Comparison of ENCODE assay signal across 12 cellular contexts in genomic region chr15:78048410-78048946, GRCh38. TPM values are rescaled to one million over a fixed set of nuclear protein-coding genes. Genes with fewer than 3 reads are reported as not detected.
A peak's percentile ranks its signal among the peaks of the same experiment; 100 is the strongest.
DNase-seq lines count a peak whose midpoint lies in the region; ATAC-seq and TF ChIP-seq lines count a peak whose summit lies in the region.
"Had no signal": no experiment of that assay in that cellular context is flagged by ENCODE, and none has a peak within 500 bp of the region (broad histone marks: within the 10 kb centered on the region; RNA-seq: fewer than 3 reads in every experiment).

No MANE protein-coding gene starts in this region.

- TF ChIP-seq CTCF in Peyer's patch (IDR thresholded peaks at IDR 0.05) (no peak), osteoblast (IDR thresholded peaks at IDR 0.05; ENCODE audit: extremely low read depth, low read depth, low read length) (no peak)

- H3K4me3 ChIP-seq in Peyer's patch: no peak overlapping the region
- H3K4me3 ChIP-seq in esophagus (ENCODE audit: low read depth in 1 of 2, low read length in 2 of 2): no peak overlapping the region
- no peak overlapping the region for H3K4me3 ChIP-seq in osteoblast (ENCODE audit: insufficient read depth, low read length)
- H3K4me3 ChIP-seq: K562 had no signal

- no peak for ATAC-seq in GM21825 (IDR thresholded peaks at IDR 0.05; ENCODE audit: unreplicated experiment)
- ATAC-seq: K562 had no signal

- WGBS in esophagus, 2 donors: 58 to 66% methylated on average over 8 of the region's 8 CpGs

- H3K9me3 ChIP-seq in Peyer's patch (no peaks in the 10 kb centered on the region), esophagus (ENCODE audit: control insufficient read depth in 2 of 2, insufficient read depth in 1 of 2, low read depth in 1 of 2, low read length in 1 of 2) (no peaks in the 10 kb centered on the region), osteoblast (ENCODE audit: low read depth, low read length) (no peaks in the 10 kb centered on the region)
- H3K9me3 ChIP-seq: BE2C had no signal

- H3K27me3 ChIP-seq in Peyer's patch (no peaks in the 10 kb centered on the region), esophagus (ENCODE audit: control insufficient read depth in 1 of 2, insufficient read depth in 2 of 2, low read length in 2 of 2) (no peaks in the 10 kb centered on the region), osteoblast (ENCODE audit: insufficient read depth, low read length) (no peaks in the 10 kb centered on the region)
- H3K27me3 ChIP-seq: BE2C had no signal

- peak overlapping the region; percentile 64 to 71 (median 68) for H3K27ac ChIP-seq in Peyer's patch
- peak overlapping the region; percentile 22 to 40 for H3K27ac ChIP-seq in esophagus (ENCODE audit: low read depth in 2 of 2, low read length in 1 of 2)
- H3K27ac ChIP-seq in osteoblast (ENCODE audit: low read depth, low read length): peak overlapping the region; percentile 65

- no peak for TF ChIP-seq POLR2A in Peyer's patch (IDR thresholded peaks at IDR 0.05)

- peak overlapping the region; percentile 19 for H3K4me2 ChIP-seq in osteoblast (ENCODE audit: insufficient read depth, low read length)

- H2AFZ ChIP-seq in osteoblast (ENCODE audit: low read length): no peak overlapping the region

- H3K36me3 ChIP-seq in Peyer's patch (peaks cover 0 to 19% (median 0%) of the 10 kb centered on the region in 3 donors), esophagus (ENCODE audit: control insufficient read depth in 2 of 2, insufficient read depth in 2 of 2, low read length in 1 of 2) (peaks cover 1 to 8% of the 10 kb centered on the region in 2 donors), osteoblast (ENCODE audit: insufficient read depth, low read length) (peaks cover 29% of the 10 kb centered on the region)

- peaks cover 7% of the 10 kb centered on the region for H4K20me1 ChIP-seq in osteoblast (ENCODE audit: insufficient read depth, low read length)

- H3K79me2 ChIP-seq in osteoblast (ENCODE audit: insufficient read depth, low read length): peaks cover 44% of the 10 kb centered on the region

- peaks cover 4 to 97% (median 33%) of the 10 kb centered on the region in 4 donors for H3K4me1 ChIP-seq in Peyer's patch
- peaks cover 0 to 7% of the 10 kb centered on the region in 2 donors for H3K4me1 ChIP-seq in esophagus (ENCODE audit: control insufficient read depth in 2 of 2, insufficient read depth in 2 of 2, low read length in 1 of 2)
- peaks cover 50% of the 10 kb centered on the region for H3K4me1 ChIP-seq in osteoblast (ENCODE audit: insufficient read depth, low read length)
- H3K4me1 ChIP-seq: BE2C had no signal

- DNase-seq in AG20443 (ENCODE audit: low spot score) (peak; percentile 21), Peyer's patch (no peak), osteoblast (ENCODE audit: insufficient read length, low spot score, missing footprints) (no peak), DMS153 (lab: John Stamatoyannopoulos, UW) (no peak), NCI-H1930 (lab: John Stamatoyannopoulos, UW) (no peak), NAMALWA (ENCODE audit: low spot score) (no peak)
- DNase-seq: activated gamma-delta T cell, BE2C had no signal

RNA-seq across cellular contexts. Expression of gene TBC1D2B, which starts 29.0 kb away (rescaled TPM):
- total RNA-seq in Peyer's patch: 10 to 100 TPM; 52.9 to 94.9 (median 72.4) TPM
- 1 to 10 TPM; 5.1 to 7.0 TPM for polyA plus RNA-seq in esophagus
- 57.8 and 58.3 TPM in 2 replicates for total RNA-seq in osteoblast

RNA-seq across cellular contexts. Expression of gene SH2D7, which starts 43.9 kb away (rescaled TPM):
- total RNA-seq in Peyer's patch (1 to 10 TPM; 3.3 to 7.7 (median 4.6) TPM), osteoblast (not detected in 2 replicates)
- not detected for polyA plus RNA-seq in esophagus
- total RNA-seq: epithelial cell of proximal tubule, K562 had no signal
- polyA plus RNA-seq: K562 had no signal
